Comparison of ENCODE assay signal across 21 cellular contexts in genomic region chr12:3084742-3085141, GRCh38. TPM values are rescaled to one million over a fixed set of nuclear protein-coding genes. Genes with fewer than 3 reads are reported as not detected.
DNase-seq lines count a peak whose midpoint lies in the region; ATAC-seq and TF ChIP-seq lines count a peak whose summit lies in the region.
"Had no signal": no experiment of that assay in that cellular context is flagged by ENCODE, and none has a peak within 500 bp of the region (broad histone marks: within the 10 kb centered on the region; RNA-seq: fewer than 3 reads in every experiment).

No MANE protein-coding gene starts in this region.

- ATAC-seq in left ventricle myocardium superior (peak; percentile 64), GM21737 (IDR thresholded peaks at IDR 0.05; ENCODE audit: unreplicated experiment) (no peak)
- ATAC-seq: effector memory CD8-positive, alpha-beta T cell; gastroesophageal sphincter had no signal

- H3K27me3 ChIP-seq in liver (ENCODE audit: control insufficient read depth in 4 of 4, insufficient read depth in 4 of 4, low read length in 3 of 4) (no peaks in the 10 kb centered on the region), subcutaneous abdominal adipose tissue (ENCODE audit: control insufficient read depth in 5 of 5, insufficient read depth in 4 of 5, low read length in 5 of 5) (no peaks in the 10 kb centered on the region)
- H3K27me3 ChIP-seq: esophagus squamous epithelium, gastroesophageal sphincter, ovary, vagina had no signal

- intact Hi-C loops in left ventricle myocardium superior (cut with micrococcal nuclease), result no loop called here

- H3K36me3 ChIP-seq in liver (ENCODE audit: control insufficient read depth in 4 of 4, insufficient read depth in 3 of 4, low read depth in 1 of 4, low read length in 3 of 4) (no peaks in the 10 kb centered on the region), subcutaneous abdominal adipose tissue (ENCODE audit: control insufficient read depth in 5 of 5, insufficient read depth in 5 of 5, low read length in 5 of 5) (peaks cover 0 to 4% (median 4%) of the 10 kb centered on the region in 5 donors)
- H3K36me3 ChIP-seq: ovary, vagina had no signal

- H3K9ac ChIP-seq in liver (ENCODE audit: low read depth in 1 of 2, low read length in 2 of 2) (peak overlapping the region; percentile 84 to 91), subcutaneous abdominal adipose tissue (ENCODE audit: low read length in 5 of 5) (no peak overlapping the region)

- TF ChIP-seq RAD21 in liver (IDR thresholded peaks at IDR 0.05), result no peak

- no peak for TF ChIP-seq CTCF in liver (IDR thresholded peaks at IDR 0.05; ENCODE audit: low read depth, low read length, missing input control)

- peak; percentile 58 for DNase-seq in SK-N-DZ (ENCODE audit: low spot score)
- DNase-seq in left ventricle myocardium superior, result peak; percentile 66
- DNase-seq in glomerular visceral epithelial cell (ENCODE audit: extremely low spot score), result no peak
- DNase-seq in 8988T, result no peak
- DNase-seq: activated CD4-positive, alpha-beta T cell treated with anti-CD3 and anti-CD28 coated beads, Interleukin-2, amount 50 U/mL, for 48 hours; activated CD4-positive, CD25-positive, alpha-beta regulatory T cell; activated CD8-positive, alpha-beta memory T cell treated with anti-CD3 and anti-CD28 coated beads, Interleukin-2, amount 50 U/mL, for 48 hours; activated effector memory CD4-positive, alpha-beta T cell treated with Interleukin-2 at 50 U/mL for 16 hours; activated naive CD8-positive, alpha-beta T cell treated with anti-CD3 and anti-CD28 coated beads, Interleukin-2, amount 10 ng/mL, durations not matched to agents 7 days and 5 days; CD4-positive, CD25-positive, alpha-beta regulatory T cell; effector memory CD8-positive, alpha-beta T cell; esophagus squamous epithelium; KBM-7; NCI-H187; ovary; T1000 had no signal

- peak overlapping the region; percentile 37 to 53 (median 50) for H3K4me3 ChIP-seq in liver (ENCODE audit: low read depth in 1 of 3, low read length in 3 of 3)
- no peak overlapping the region for H3K4me3 ChIP-seq in subcutaneous abdominal adipose tissue (ENCODE audit: low read depth in 1 of 5, low read length in 5 of 5)
- H3K4me3 ChIP-seq: esophagus squamous epithelium, gastroesophageal sphincter, ovary, vagina had no signal

- no peaks in the 10 kb centered on the region for H3K9me3 ChIP-seq in liver (ENCODE audit: control insufficient read depth in 4 of 4, low read length in 3 of 4)
- H3K9me3 ChIP-seq in subcutaneous abdominal adipose tissue (ENCODE audit: control insufficient read depth in 5 of 5, low read length in 5 of 5), result no peaks in the 10 kb centered on the region
- H3K9me3 ChIP-seq: esophagus squamous epithelium, gastroesophageal sphincter, ovary, vagina had no signal

- 41% methylated on average over 12 of the region's 12 CpGs for WGBS in liver

- peak overlapping the region; percentile 85 to 97 for H3K27ac ChIP-seq in liver (ENCODE audit: low read depth in 1 of 2, low read length in 2 of 2)
- peak overlapping the region; percentile 62 for H3K27ac ChIP-seq in subcutaneous abdominal adipose tissue (ENCODE audit: low read depth, low read length)
- H3K27ac ChIP-seq: ovary, vagina had no signal

- H3K4me1 ChIP-seq in liver (ENCODE audit: control insufficient read depth in 4 of 4, insufficient read depth in 4 of 4, low read length in 3 of 4) (peaks cover 13 to 74% (median 61%) of the 10 kb centered on the region in 4 donors), subcutaneous abdominal adipose tissue (ENCODE audit: control insufficient read depth in 5 of 5, insufficient read depth in 5 of 5, low read length in 5 of 5) (peaks cover 4 to 68% (median 33%) of the 10 kb centered on the region in 5 donors)

TF ChIP-seq in liver, 16 proteins besides CTCF, POLR2A, EP300 and RAD21:
- no peak for TF ChIP-seq ATF3 (IDR thresholded peaks at IDR 0.05)
- no peak for TF ChIP-seq NR2F2 (IDR thresholded peaks at IDR 0.05)
- TF ChIP-seq FOXA2 (IDR thresholded peaks at IDR 0.05), result no peak
- TF ChIP-seq HNF4G (IDR thresholded peaks at IDR 0.05), result no peak
- no peak for TF ChIP-seq JUND (IDR thresholded peaks at IDR 0.05)
- no peak for TF ChIP-seq HNF4A (conservative IDR thresholded peaks at IDR 0.05)
- no peak for TF ChIP-seq YY1 (IDR thresholded peaks at IDR 0.05)
- no peak for TF ChIP-seq MAX (IDR thresholded peaks at IDR 0.05)
- TF ChIP-seq REST (IDR thresholded peaks at IDR 0.05), result no peak
- TF ChIP-seq SP1 (IDR thresholded peaks at IDR 0.05), result no peak
- TF ChIP-seq GABPA (IDR thresholded peaks at IDR 0.05 in 1 of 2, conservative IDR thresholded peaks at IDR 0.05 in 1 of 2), result no peak
- TF ChIP-seq EGR1 (IDR thresholded peaks at IDR 0.05; ENCODE audit: low read depth in 2 of 2), result no peak

RNA-seq across cellular contexts. Expression of gene TSPAN9, which starts 7.6 kb away (rescaled TPM):
- 19.9 and 23.4 TPM in 2 replicates for polyA plus RNA-seq in SK-N-DZ (2014; cell fraction: cytosol; rRNA removed)
- 34.1 and 38.4 TPM in 2 replicates for polyA plus RNA-seq in SK-N-DZ (2014; cell fraction: nucleus; rRNA removed)
- 159 TPM for total RNA-seq in left ventricle myocardium superior
- 10 to 100 TPM; 29.0 to 62.9 TPM for total RNA-seq in liver
- 10 to 100 TPM; 17.4 to 39.3 TPM for polyA plus RNA-seq in liver

Comparison
In these comparisons a context has a peak if more than half of its experiments do, and no peak if none do; other contexts are left out.
1. DNase-seq: peak in SK-N-DZ (single experiment) and left ventricle myocardium superior (single experiment); none in glomerular visceral epithelial cell (single experiment) and 8988T (single experiment).
2. H3K4me3 ChIP-seq: peak in liver (3 of 3); none in subcutaneous abdominal adipose tissue (0 of 5).
3. H3K9ac ChIP-seq: peak in liver (2 of 2); none in subcutaneous abdominal adipose tissue (0 of 5).